Comparison of ENCODE assay signal across 16 cellular contexts in the genomic region with DNA sequence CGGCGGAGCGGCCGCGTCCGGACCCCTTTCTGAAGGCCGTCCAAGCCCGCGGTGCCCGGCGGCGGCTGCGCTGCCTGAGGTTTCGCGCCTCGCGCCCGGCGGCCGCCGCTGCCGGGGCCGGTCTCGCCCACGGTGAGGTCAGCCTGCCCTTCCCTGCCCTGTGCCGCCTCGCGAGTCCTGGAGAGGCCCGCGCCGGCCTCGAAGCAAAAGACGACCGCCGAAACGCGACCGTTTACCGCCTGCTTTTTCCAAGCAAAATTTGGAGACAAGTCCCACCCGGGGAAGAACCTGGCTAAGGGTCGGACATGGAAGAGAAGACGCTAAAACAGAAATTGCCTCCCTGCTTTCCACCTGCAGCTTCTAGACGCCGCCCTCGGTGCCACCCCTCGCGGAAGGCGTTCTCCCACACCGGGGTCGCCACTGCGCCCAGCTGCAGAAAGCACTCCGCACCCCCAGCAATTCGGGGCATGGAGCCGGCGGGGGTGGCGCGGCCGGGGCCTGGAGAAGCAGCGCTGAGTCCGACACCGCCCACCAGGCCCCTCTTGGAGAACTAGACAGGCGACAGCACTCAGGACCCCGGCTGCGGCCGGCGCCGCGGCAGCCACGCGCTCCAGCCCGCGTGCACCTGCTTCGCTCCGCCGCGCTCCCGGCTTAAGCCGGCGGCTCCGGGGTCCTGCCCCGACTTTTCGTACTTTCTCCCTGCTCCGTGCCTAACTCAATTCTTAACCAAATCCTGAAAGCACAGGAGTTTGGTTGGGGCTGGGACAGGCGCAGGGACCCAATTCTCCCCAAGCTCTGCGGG. TPM values are rescaled to one million over a fixed set of nuclear protein-coding genes. Genes with fewer than 3 reads are reported as not detected.
DNase-seq lines count a peak whose midpoint lies in the region; ATAC-seq and TF ChIP-seq lines count a peak whose summit lies in the region.
"Had no signal": no experiment of that assay in that cellular context is flagged by ENCODE, and none has a peak within 500 bp of the region (broad histone marks: within the 10 kb centered on the region; RNA-seq: fewer than 3 reads in every experiment).

No MANE protein-coding gene starts in this region.

- H3K36me3 ChIP-seq in ectodermal cell (ENCODE audit: control insufficient read depth, insufficient read depth, low read length) (no peaks in the 10 kb centered on the region), prostate gland (no peaks in the 10 kb centered on the region)
- H3K36me3 ChIP-seq: transverse colon had no signal

- peaks cover 20% of the 10 kb centered on the region for H3K4me1 ChIP-seq in ectodermal cell (ENCODE audit: control insufficient read depth, insufficient read depth, low read length)
- no peaks in the 10 kb centered on the region for H3K4me1 ChIP-seq in prostate gland (replicated peaks)

- intact Hi-C loops in prostate gland (cut with DNase I) = no loop called here

- TF ChIP-seq POLR2A in prostate gland (IDR thresholded peaks at IDR 0.05) = no peak

- H3K27me3 ChIP-seq in ectodermal cell (ENCODE audit: control insufficient read depth, insufficient read depth, low read length, poor library complexity, severe bottlenecking) (peaks cover 98% of the 10 kb centered on the region), prostate gland (replicated peaks; ENCODE audit: insufficient read depth) (peaks cover 38% of the 10 kb centered on the region)

- 0% methylated on average over 85 of the region's 85 CpGs for WGBS in ectodermal cell, 2 experiments
- WGBS in prostate gland = 8% methylated on average over 73 of the region's 85 CpGs

- H3K4me1 Mint-ChIP-seq in stimulated activated naive CD8-positive, alpha-beta T cell treated with anti-CD3 and anti-CD28 coated beads, Interleukin-15, amount 100 ng/mL, for 72 hours = peaks cover 41% of the 10 kb centered on the region
- H3K4me1 Mint-ChIP-seq in naive B cell = peaks cover 19 to 33% (median 25%) of the 10 kb centered on the region in 3 donors

- H3K36me3 Mint-ChIP-seq in naive B cell = no peaks in the 10 kb centered on the region

- no peak overlapping the region for H3K27ac ChIP-seq in ectodermal cell (ENCODE audit: insufficient read depth, low read depth, low read length, poor library complexity, severe bottlenecking)
- H3K27ac ChIP-seq in substantia nigra (ENCODE audit: low read depth, low read length, poor library complexity, severe bottlenecking) = no peak overlapping the region
- no peak overlapping the region for H3K27ac ChIP-seq in prostate gland
- H3K27ac ChIP-seq: transverse colon had no signal

- H3K9me3 ChIP-seq in ectodermal cell (ENCODE audit: control insufficient read depth, low read length) (no peaks in the 10 kb centered on the region), prostate gland (no peaks in the 10 kb centered on the region)
- H3K9me3 ChIP-seq: transverse colon had no signal

- ATAC-seq in stimulated activated naive CD8-positive, alpha-beta T cell treated with anti-CD3 and anti-CD28 coated beads, Interleukin-15, amount 100 ng/mL, for 72 hours = no peak
- ATAC-seq in stimulated activated naive CD8-positive, alpha-beta T cell treated with anti-CD3 and anti-CD28 coated beads, Interleukin-15, Interleukin-2, amounts not matched to agents 100 U/mL and 50 U/mL, for 24 hours = no peak
- ATAC-seq in naive B cell (ENCODE audit: low read depth in 2 of 2) (no peak), HG03097 (IDR thresholded peaks at IDR 0.05; ENCODE audit: low FRiP score, unreplicated experiment) (no peak)

- peak overlapping the region; percentile 22 for H3K4me3 ChIP-seq in ectodermal cell (ENCODE audit: insufficient read depth, low read depth, low read length)
- no peak overlapping the region for H3K4me3 ChIP-seq in prostate gland

- peak overlapping the region; percentile 65 to 78 for H3K4me3 Mint-ChIP-seq in stimulated activated naive CD8-positive, alpha-beta T cell treated with anti-CD3 and anti-CD28 coated beads, Interleukin-15, amount 100 ng/mL, for 72 hours
- H3K4me3 Mint-ChIP-seq in naive B cell = peak overlapping the region in 7 of 8 donors; percentile 58 to 84 (median 71)

- H3K27me3 Mint-ChIP-seq in stimulated activated naive CD8-positive, alpha-beta T cell treated with anti-CD3 and anti-CD28 coated beads, Interleukin-15, amount 100 ng/mL, for 72 hours = peaks cover 94% of the 10 kb centered on the region
- peaks cover 61 to 77% (median 74%) of the 10 kb centered on the region in 3 donors for H3K27me3 Mint-ChIP-seq in naive B cell

- no peaks in the 10 kb centered on the region for H3K9me3 Mint-ChIP-seq in stimulated activated naive CD8-positive, alpha-beta T cell treated with anti-CD3 and anti-CD28 coated beads, Interleukin-15, amount 100 ng/mL, for 72 hours
- peaks cover 0 to 19% (median 4%) of the 10 kb centered on the region in 7 donors for H3K9me3 Mint-ChIP-seq in naive B cell

- DNase-seq in stimulated activated naive CD8-positive, alpha-beta T cell treated with anti-CD3 and anti-CD28 coated beads, Interleukin-15, amount 100 ng/mL, for 72 hours = no peak
- no peak for DNase-seq in stimulated activated naive CD8-positive, alpha-beta T cell treated with anti-CD3 and anti-CD28 coated beads, Interleukin-15, Interleukin-2, amounts not matched to agents 100 U/mL and 50 U/mL, for 24 hours
- DNase-seq in naive B cell (no peak), substantia nigra (lab: John Stamatoyannopoulos, UW) (no peak), prostate gland (ENCODE audit: low spot score) (no peak), NCI-H510A (lab: John Stamatoyannopoulos, UW) (no peak)
- DNase-seq: activated CD4-positive, CD25-positive, alpha-beta regulatory T cell; EL; mammary epithelial cell; NCI-H1417 treated with DMSO at 0.1 percent for 48 hours; NCI-H526 treated with DMSO at 0.1 percent for 48 hours; SHP77 treated with DMSO at 0.1 percent for 48 hours; transverse colon had no signal

- TF ChIP-seq CTCF in prostate gland (IDR thresholded peaks at IDR 0.05) = no peak

- no peak overlapping the region for H3K27ac Mint-ChIP-seq in stimulated activated naive CD8-positive, alpha-beta T cell treated with anti-CD3 and anti-CD28 coated beads, Interleukin-15, amount 100 ng/mL, for 72 hours
- H3K27ac Mint-ChIP-seq in naive B cell = peak overlapping the region in 1 of 6 donors; percentile 69

RNA-seq across cellular contexts. Expression of a gene that starts 11.0 kb away (rescaled TPM):
- not detected for polyA plus RNA-seq in ectodermal cell (2013, experiment 1 of 4)
- not detected for polyA plus RNA-seq in ectodermal cell (2013, experiment 2 of 4)
- not detected for polyA plus RNA-seq in ectodermal cell (2013, experiment 3 of 4)
- 0.12 TPM for polyA plus RNA-seq in ectodermal cell (2013, experiment 4 of 4)
- not detected for polyA plus RNA-seq in naive B cell (ENCODE audit: low read depth in 6 of 6)
- total RNA-seq in prostate gland = 10 to 100 TPM in 1 of 2 donors, 1 to 10 TPM in 1; 4.9 to 14.1 TPM
- total RNA-seq: glomerular endothelial cell, mammary epithelial cell had no signal
